ENCODE assay signal across 16 cellular contexts in genomic region chr16:72991645-72992044, GRCh38. TPM values are rescaled to one million over a fixed set of nuclear protein-coding genes. Genes with fewer than 3 reads are reported as not detected.
DNase-seq lines count a peak whose midpoint lies in the region; ATAC-seq and TF ChIP-seq lines count a peak whose summit lies in the region.
"Had no signal": no experiment of that assay in that cellular context is flagged by ENCODE, and none has a peak within 500 bp of the region (broad histone marks: within the 10 kb centered on the region; RNA-seq: fewer than 3 reads in every experiment).

No MANE protein-coding gene starts in this region.

- H3K4me3 ChIP-seq in hepatocyte (no peak overlapping the region), osteoblast (ENCODE audit: insufficient read depth, low read length) (no peak overlapping the region)

- H3K9me3 Mint-ChIP-seq in type B pancreatic cell: peaks cover 4% of the 10 kb centered on the region
- H3K9me3 Mint-ChIP-seq: activated T-helper 17 cell treated with anti-CD3 and anti-CD28 coated beads, Interleukin-2, amount 50 U/mL, for 72 hours; central memory CD8-positive, alpha-beta T cell; T-helper 2 cell treated with Interferon-gamma antibody and Interleukin-4, amounts not matched to agents 5 μg/mL and 100 μg/mL, for 36 hours had no signal

- peak overlapping the region; percentile 50 for H3K27ac Mint-ChIP-seq in type B pancreatic cell
- H3K27ac Mint-ChIP-seq: activated T-helper 17 cell treated with anti-CD3 and anti-CD28 coated beads, Interleukin-2, amount 50 U/mL, for 72 hours; T-helper 2 cell treated with Interferon-gamma antibody and Interleukin-4, amounts not matched to agents 5 μg/mL and 100 μg/mL, for 36 hours had no signal

- H3K4me1 ChIP-seq in hepatocyte (ENCODE audit: insufficient read depth): peaks cover 71% of the 10 kb centered on the region
- H3K4me1 ChIP-seq in osteoblast (ENCODE audit: insufficient read depth, low read length): peaks cover 40% of the 10 kb centered on the region

- no peak for TF ChIP-seq CTCF in VCaP (conservative IDR thresholded peaks at IDR 0.05)
- no peak for TF ChIP-seq CTCF in hepatocyte (IDR thresholded peaks at IDR 0.05; ENCODE audit: poor library complexity)
- TF ChIP-seq CTCF in osteoblast (IDR thresholded peaks at IDR 0.05; ENCODE audit: extremely low read depth, low read depth, low read length): no peak
- TF ChIP-seq CTCF in type B pancreatic cell (conservative IDR thresholded peaks at IDR 0.05): no peak

- DNase-seq in hepatocyte (ENCODE audit: low spot score) (no peak), osteoblast (ENCODE audit: insufficient read length, low spot score, missing footprints) (no peak), type B pancreatic cell (ENCODE audit: extremely low spot score, unreplicated experiment) (no peak), NCI-H187 (lab: John Stamatoyannopoulos, UW) (no peak), GM19238 (ENCODE audit: insufficient read length, low spot score) (no peak)
- DNase-seq: GDM1, left colon, MV-4-11, NCI-H510A treated with DMSO at 0.1 percent for 48 hours, SIG-M5 had no signal

- H3K9me2 ChIP-seq in hepatocyte (replicated peaks; ENCODE audit: insufficient read depth): no peaks in the 10 kb centered on the region

- H3K27me3 Mint-ChIP-seq in type B pancreatic cell: no peaks in the 10 kb centered on the region
- H3K27me3 Mint-ChIP-seq: activated T-helper 17 cell treated with anti-CD3 and anti-CD28 coated beads, Interleukin-2, amount 50 U/mL, for 72 hours; central memory CD8-positive, alpha-beta T cell had no signal

- H3K4me3 Mint-ChIP-seq in type B pancreatic cell: no peak overlapping the region
- H3K4me3 Mint-ChIP-seq: activated T-helper 17 cell treated with anti-CD3 and anti-CD28 coated beads, Interleukin-2, amount 50 U/mL, for 72 hours; central memory CD8-positive, alpha-beta T cell; T-helper 2 cell treated with Interferon-gamma antibody and Interleukin-4, amounts not matched to agents 5 μg/mL and 100 μg/mL, for 36 hours had no signal

- H2AFZ ChIP-seq in hepatocyte: no peak overlapping the region
- no peak overlapping the region for H2AFZ ChIP-seq in osteoblast (ENCODE audit: low read length)

- H3K4me1 Mint-ChIP-seq in type B pancreatic cell (ENCODE audit: unreplicated experiment): peaks cover 78% of the 10 kb centered on the region
- H3K4me1 Mint-ChIP-seq: central memory CD8-positive, alpha-beta T cell had no signal

- H3K4me2 ChIP-seq in hepatocyte (peak overlapping the region; percentile 54), osteoblast (ENCODE audit: insufficient read depth, low read length) (no peak overlapping the region)

- H3K36me3 Mint-ChIP-seq in type B pancreatic cell: peaks cover 11% of the 10 kb centered on the region

- H3K36me3 ChIP-seq in hepatocyte (replicated peaks; ENCODE audit: insufficient read depth, low read depth) (no peaks in the 10 kb centered on the region), osteoblast (ENCODE audit: insufficient read depth, low read length) (no peaks in the 10 kb centered on the region)

- WGBS in hepatocyte (ENCODE audit: low lambda C conversion rate, missing lambda C conversion rate): 46% methylated on average over 6 of the region's 6 CpGs

- H3K79me2 ChIP-seq in hepatocyte (peaks cover 98% of the 10 kb centered on the region), osteoblast (ENCODE audit: insufficient read depth, low read length) (peaks cover 85% of the 10 kb centered on the region)

- H4K20me1 ChIP-seq in hepatocyte (ENCODE audit: insufficient read depth, poor library complexity, severe bottlenecking): peaks cover 7% of the 10 kb centered on the region
- H4K20me1 ChIP-seq in osteoblast (ENCODE audit: insufficient read depth, low read length): peaks cover 31% of the 10 kb centered on the region

- no peaks in the 10 kb centered on the region for H3K27me3 ChIP-seq in hepatocyte
- no peaks in the 10 kb centered on the region for H3K27me3 ChIP-seq in osteoblast (ENCODE audit: insufficient read depth, low read length)

- ATAC-seq in GM18502 (IDR thresholded peaks at IDR 0.05; ENCODE audit: poor library complexity, unreplicated experiment): no peak
- ATAC-seq: activated CD4-positive, CD25-positive, alpha-beta regulatory T cell treated with anti-CD3 and anti-CD28 coated beads, Interleukin-2, amount 50 U/mL, for 24 hours; activated T-helper 17 cell treated with anti-CD3 and anti-CD28 coated beads, Interleukin-2, amount 50 U/mL, for 72 hours; left colon had no signal

- H3K27ac ChIP-seq in VCaP (peak overlapping the region; percentile 95), hepatocyte (peak overlapping the region; percentile 30), osteoblast (ENCODE audit: low read depth, low read length) (peak overlapping the region; percentile 92)

- H3K9me3 ChIP-seq in hepatocyte (ENCODE audit: low read depth) (no peaks in the 10 kb centered on the region), osteoblast (ENCODE audit: low read depth, low read length) (no peaks in the 10 kb centered on the region)

RNA-seq across cellular contexts. Expression of gene ZFHX3, which starts 56.3 kb away (rescaled TPM):
- total RNA-seq in hepatocyte (11.5 and 11.6 TPM in 2 replicates), osteoblast (14.1 and 14.5 TPM in 2 replicates), type B pancreatic cell (ENCODE audit: low replicate concordance) (47.4 and 48.5 TPM in 2 replicates)
- polyA plus RNA-seq in hepatocyte: 6.4 and 10.9 TPM in 2 replicates

Comparison
In these comparisons a context has a peak if more than half of its experiments do, and no peak if none do; other contexts are left out.
1. H3K27ac ChIP-seq: peak in every context shown above with its lines; median percentile 95 in VCaP; 92 in osteoblast; 30 in hepatocyte.